In genomic region chr3:133441867-133442270, GRCh38 we compare ENCODE assay signal across 9 cellular contexts. TPM values are rescaled to one million over a fixed set of nuclear protein-coding genes. Genes with fewer than 3 reads are reported as not detected.
DNase-seq lines count a peak whose midpoint lies in the region; ATAC-seq and TF ChIP-seq lines count a peak whose summit lies in the region.
"Had no signal": no experiment of that assay in that cellular context is flagged by ENCODE, and none has a peak within 500 bp of the region (broad histone marks: within the 10 kb centered on the region; RNA-seq: fewer than 3 reads in every experiment).

No MANE protein-coding gene starts in this region.

- peaks cover 13% of the 10 kb centered on the region for H3K36me3 Mint-ChIP-seq in nephron progenitor cell (ENCODE audit: low read depth)

- H3K4me1 Mint-ChIP-seq in nephron progenitor cell = peaks cover 11% of the 10 kb centered on the region

- peaks cover 14% of the 10 kb centered on the region for H3K9me3 Mint-ChIP-seq in nephron progenitor cell

- DNase-seq in NOMO-1 treated with DMSO at 0.1 percent for 48 hours (lab: John Stamatoyannopoulos, UW; ENCODE audit: unreplicated experiment) = peak; percentile 21
- DNase-seq in NOMO-1 treated with dmso at 0.1 percent for 144 hours (lab: John Stamatoyannopoulos, UW; ENCODE audit: unreplicated experiment) = no peak
- DNase-seq in nephron progenitor cell = no peak
- no peak for DNase-seq in NCI-H1048 (lab: John Stamatoyannopoulos, UW)
- DNase-seq in cerebellum (ENCODE audit: low spot score) = no peak
- DNase-seq in NCI-H146 treated with DMSO at 0.1 percent for 48 hours (lab: John Stamatoyannopoulos, UW; ENCODE audit: unreplicated experiment) = no peak
- DNase-seq: stomach had no signal

- no peak for TF ChIP-seq CTCF in nephron progenitor cell (IDR thresholded peaks at IDR 0.05)

- TF ChIP-seq POLR2A in Raji (IDR thresholded peaks at IDR 0.05; ENCODE audit: insufficient read depth, low read depth, low read length) = peak; percentile 26; the same call in 1 of the 2 replicates

- peak overlapping the region; percentile 28 for H3K4me3 Mint-ChIP-seq in nephron progenitor cell

- ATAC-seq in HG02763 (IDR thresholded peaks at IDR 0.05; ENCODE audit: unreplicated experiment) = peak; percentile 65

- H3K27ac Mint-ChIP-seq in nephron progenitor cell = no peak overlapping the region

- H3K27me3 Mint-ChIP-seq in nephron progenitor cell (ENCODE audit: low read depth, poor library complexity) = peaks cover 14% of the 10 kb centered on the region

RNA-seq across cellular contexts. Expression of gene BFSP2, which starts 42.0 kb away (rescaled TPM):
- not detected for total RNA-seq in cerebellum
- total RNA-seq: stomach had no signal
